ENCODE assay signal across 19 cellular contexts in genomic region chr12:55809274-55809673, GRCh38.
"Had no signal": no experiment of that assay in that cellular context is flagged by ENCODE, and none has a peak within 500 bp of the region (broad histone marks: within the 10 kb centered on the region; RNA-seq: fewer than 3 reads in every experiment).

No MANE protein-coding gene starts in this region.

- H3K4me3 ChIP-seq: dorsolateral prefrontal cortex, sigmoid colon, skin epidermis, suprapubic skin, thyroid gland, upper lobe of left lung, uterus had no signal

- H3K4me3 Mint-ChIP-seq: naive B cell, nephron progenitor cell had no signal

- H3K27ac Mint-ChIP-seq: nephron progenitor cell had no signal

- H3K27me3 ChIP-seq: dorsolateral prefrontal cortex, sigmoid colon, suprapubic skin, thyroid gland, upper lobe of left lung, uterus had no signal

- DNase-seq: cortex of kidney; dorsolateral prefrontal cortex; effector CD8-positive, alpha-beta T cell; foreskin melanocyte; head of caudate nucleus; hippocampal formation; left colon; mesendoderm; naive B cell; nephron progenitor cell; sigmoid colon; stimulated activated CD4-positive, alpha-beta T cell treated with anti-CD3 and anti-CD28 coated beads, Interleukin-12 subunit alpha, Interleukin-12 subunit beta, amount 100 ng/mL, for 4 hours; stimulated activated naive CD8-positive, alpha-beta T cell treated with anti-CD3 and anti-CD28 coated beads, Interleukin-15, Interleukin-2, amounts not matched to agents 100 U/mL and 50 U/mL, for 24 hours; thyroid gland; upper lobe of left lung; uterus had no signal

- H3K9me3 Mint-ChIP-seq: naive B cell, nephron progenitor cell had no signal

- H3K27ac ChIP-seq: dorsolateral prefrontal cortex, parathyroid adenoma, sigmoid colon, skin epidermis, suprapubic skin, thyroid gland, upper lobe of left lung, uterus had no signal

- H3K36me3 ChIP-seq: uterus had no signal

- H3K4me1 ChIP-seq: thyroid gland had no signal

- H3K9me3 ChIP-seq: sigmoid colon, suprapubic skin, thyroid gland, upper lobe of left lung, uterus had no signal

- ATAC-seq: left colon; stimulated activated naive CD8-positive, alpha-beta T cell treated with anti-CD3 and anti-CD28 coated beads, Interleukin-15, Interleukin-2, amounts not matched to agents 100 U/mL and 50 U/mL, for 24 hours had no signal

- H3K27me3 Mint-ChIP-seq: naive B cell had no signal
